8 cellular contexts compared by ENCODE assay signal in genomic region chr19:51589511-51589910, GRCh38. TPM values are rescaled to one million over a fixed set of nuclear protein-coding genes. Genes with fewer than 3 reads are reported as not detected.
"Had no signal": no experiment of that assay in that cellular context is flagged by ENCODE, and none has a peak within 500 bp of the region (broad histone marks: within the 10 kb centered on the region; RNA-seq: fewer than 3 reads in every experiment).

No MANE protein-coding gene starts in this region.

- FAIRE-seq: G401.6, GM12891, GM12892, GM18507, GM19239 had no signal

- DNase-seq: GDM1, GF-D8 had no signal

RNA-seq across cellular contexts. Expression of gene SIGLEC5, which starts 40.7 kb away (rescaled TPM):
- total RNA-seq: G401 had no signal

RNA-seq across cellular contexts. Expression of gene SIGLEC14, which starts 57.1 kb away (rescaled TPM):
- total RNA-seq: G401 had no signal

RNA-seq across cellular contexts. Expression of gene SIGLEC6, which starts 58.0 kb away (rescaled TPM):
- total RNA-seq: G401 had no signal
